In the genomic region with DNA sequence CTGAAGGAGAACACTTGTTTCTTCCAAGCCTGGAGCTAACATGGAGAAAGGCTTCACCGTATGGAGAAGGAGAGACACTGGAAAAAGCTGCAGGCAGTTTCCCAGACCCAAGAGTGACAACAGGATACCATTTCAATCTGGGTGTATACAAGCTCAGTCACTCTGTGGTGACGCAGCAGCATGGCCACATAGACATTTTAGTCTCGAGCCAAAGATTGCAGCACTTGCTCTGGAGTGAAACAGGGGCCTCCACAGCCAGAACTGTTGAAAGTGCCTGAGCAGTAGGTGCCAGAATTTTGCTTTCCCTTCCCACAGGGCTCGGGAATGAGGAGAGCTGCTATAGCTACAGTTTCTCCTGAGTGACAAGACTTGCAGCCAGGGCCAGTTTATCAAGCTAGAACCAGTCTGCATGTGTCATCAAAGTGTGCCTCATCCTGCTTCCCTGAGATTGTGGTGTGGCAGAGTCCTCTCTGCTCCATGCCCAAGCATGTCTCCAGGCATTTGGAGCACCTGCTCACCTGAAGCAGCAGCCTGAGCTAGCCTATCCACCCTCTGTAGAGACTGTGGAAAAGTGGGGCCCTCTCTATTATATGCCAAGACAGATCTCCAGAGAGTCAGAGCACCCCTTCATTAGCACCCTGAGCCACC, we compare ENCODE assay signal across 20 cellular contexts.
DNase-seq lines count a peak whose midpoint lies in the region; ATAC-seq lines count a peak whose summit lies in the region.
"Had no signal": no experiment of that assay in that cellular context is flagged by ENCODE, and none has a peak within 500 bp of the region (broad histone marks: within the 10 kb centered on the region; RNA-seq: fewer than 3 reads in every experiment).

No MANE protein-coding gene starts in this region.

- H3K4me1 ChIP-seq in aorta (ENCODE audit: control insufficient read depth in 1 of 2, insufficient read depth in 2 of 2, low read length in 2 of 2), result no peaks in the 10 kb centered on the region
- H3K4me1 ChIP-seq: BLaER1 treated with 17β-estradiol and CSF1 and Interleukin-3, amounts not matched to agents 10 nM and 100 nM; Peyer's patch had no signal

- H3K4me3 ChIP-seq in aorta (ENCODE audit: low read length in 2 of 2), result no peak overlapping the region
- H3K4me3 ChIP-seq: BLaER1 treated with 17β-estradiol and CSF1 and Interleukin-3, amounts not matched to agents 10 nM and 100 nM; GM12878; Peyer's patch had no signal

- no peaks in the 10 kb centered on the region for H3K27me3 Mint-ChIP-seq in activated T-helper 1 cell treated with anti-CD3 and anti-CD28 coated beads, Interleukin-12 subunit alpha, Interleukin-12 subunit beta, Interleukin-2, Interleukin-4 antibody, amounts not matched to agents 30 ng/mL and 10 ng/mL and 1 ng/mL, durations not matched to agents 14 hours and 24 hours and 36 hours (ENCODE audit: insufficient read depth)
- H3K27me3 Mint-ChIP-seq: CD8-positive, alpha-beta memory T cell had no signal

- ATAC-seq in Right ventricle myocardium inferior (peak; percentile 52), Right ventricle myocardium superior (ENCODE audit: poor library complexity) (no peak), aorta (ENCODE audit: low FRiP score) (peak; percentile 50), sciatic nerve (no peak)
- ATAC-seq: GM12878 had no signal

- H3K9me3 ChIP-seq in aorta (ENCODE audit: control insufficient read depth, low read length), result no peaks in the 10 kb centered on the region
- H3K9me3 ChIP-seq: BLaER1 treated with 17β-estradiol and CSF1 and Interleukin-3, amounts not matched to agents 10 nM and 100 nM; Peyer's patch had no signal

- no peaks in the 10 kb centered on the region for H3K9me3 Mint-ChIP-seq in activated T-helper 1 cell treated with anti-CD3 and anti-CD28 coated beads, Interleukin-12 subunit alpha, Interleukin-12 subunit beta, Interleukin-2, Interleukin-4 antibody, amounts not matched to agents 30 ng/mL and 10 ng/mL and 1 ng/mL, durations not matched to agents 14 hours and 24 hours and 36 hours

- no peaks in the 10 kb centered on the region for H3K36me3 Mint-ChIP-seq in activated T-helper 1 cell treated with anti-CD3 and anti-CD28 coated beads, Interleukin-12 subunit alpha, Interleukin-12 subunit beta, Interleukin-2, Interleukin-4 antibody, amounts not matched to agents 30 ng/mL and 10 ng/mL and 1 ng/mL, durations not matched to agents 14 hours and 24 hours and 36 hours (ENCODE audit: low read depth)
- H3K36me3 Mint-ChIP-seq: CD8-positive, alpha-beta memory T cell had no signal

- no peak overlapping the region for H3K4me3 Mint-ChIP-seq in activated T-helper 1 cell treated with anti-CD3 and anti-CD28 coated beads, Interleukin-12 subunit alpha, Interleukin-12 subunit beta, Interleukin-2, Interleukin-4 antibody, amounts not matched to agents 30 ng/mL and 10 ng/mL and 1 ng/mL, durations not matched to agents 14 hours and 24 hours and 36 hours
- H3K4me3 Mint-ChIP-seq: CD8-positive, alpha-beta memory T cell had no signal

- no peaks in the 10 kb centered on the region for H3K27me3 ChIP-seq in aorta (ENCODE audit: control insufficient read depth in 1 of 2, insufficient read depth in 2 of 2, low read length in 1 of 2)
- H3K27me3 ChIP-seq: BLaER1 treated with 17β-estradiol and CSF1 and Interleukin-3, amounts not matched to agents 10 nM and 100 nM; Peyer's patch had no signal

- 50 to 57% methylated on average over 4 of the region's 4 CpGs for WGBS in aorta, 2 donors

- no peaks in the 10 kb centered on the region for H3K4me1 Mint-ChIP-seq in activated T-helper 1 cell treated with anti-CD3 and anti-CD28 coated beads, Interleukin-12 subunit alpha, Interleukin-12 subunit beta, Interleukin-2, Interleukin-4 antibody, amounts not matched to agents 30 ng/mL and 10 ng/mL and 1 ng/mL, durations not matched to agents 14 hours and 24 hours and 36 hours (ENCODE audit: low read depth)
- H3K4me1 Mint-ChIP-seq: CD8-positive, alpha-beta memory T cell had no signal

- no peak overlapping the region for H3K27ac ChIP-seq in epithelial cell of prostate
- no peak overlapping the region for H3K27ac ChIP-seq in aorta (ENCODE audit: low read depth in 1 of 2, low read length in 2 of 2)
- H3K27ac ChIP-seq: BLaER1 treated with 17β-estradiol and CSF1 and Interleukin-3, amounts not matched to agents 10 nM and 100 nM; Peyer's patch had no signal

- H3K27ac Mint-ChIP-seq in activated T-helper 1 cell treated with anti-CD3 and anti-CD28 coated beads, Interleukin-12 subunit alpha, Interleukin-12 subunit beta, Interleukin-2, Interleukin-4 antibody, amounts not matched to agents 30 ng/mL and 10 ng/mL and 1 ng/mL, durations not matched to agents 14 hours and 24 hours and 36 hours, result no peak overlapping the region
- H3K27ac Mint-ChIP-seq: CD8-positive, alpha-beta memory T cell had no signal

- H3K36me3 ChIP-seq in aorta (ENCODE audit: control insufficient read depth in 1 of 2, insufficient read depth in 2 of 2, low read length in 1 of 2), result no peaks in the 10 kb centered on the region
- H3K36me3 ChIP-seq: BLaER1 treated with 17β-estradiol and CSF1 and Interleukin-3, amounts not matched to agents 10 nM and 100 nM; Peyer's patch had no signal

- DNase-seq in Right ventricle myocardium inferior (ENCODE audit: missing footprints) (no peak), Right ventricle myocardium superior (no peak), RKO (ENCODE audit: low spot score) (peak; percentile 19), epithelial cell of prostate (ENCODE audit: low read depth, low spot score) (peak; percentile 70), aorta (no peak), GM19238 (ENCODE audit: insufficient read length, low spot score) (no peak), sciatic nerve (ENCODE audit: low spot score) (no peak)
- no peak for DNase-seq in activated T-helper 1 cell treated with anti-CD3 and anti-CD28 coated beads, Interleukin-12 subunit alpha, Interleukin-12 subunit beta, Interleukin-2, Interleukin-4 antibody, amounts not matched to agents 30 ng/mL and 10 ng/mL and 1 ng/mL, durations not matched to agents 14 hours and 24 hours and 36 hours (ENCODE audit: low spot score)
- DNase-seq: CD8-positive, alpha-beta memory T cell; DND-41; GDM1; H7; IMR-90; NCI-H1105; NCI-H1694; NCI-H510A treated with DMSO at 0.1 percent for 48 hours; SIG-M5 had no signal

- intact Hi-C loops in Right ventricle myocardium inferior (cut with DNase I) (no loop called here), Right ventricle myocardium superior (cut with DNase I) (no loop called here), aorta (cut with DNase I) (no loop called here), sciatic nerve (cut with DNase I) (no loop called here)
- intact Hi-C loops in activated T-helper 1 cell treated with anti-CD3 and anti-CD28 coated beads, Interleukin-12 subunit alpha, Interleukin-12 subunit beta, Interleukin-2, Interleukin-4 antibody, amounts not matched to agents 30 ng/mL and 10 ng/mL and 1 ng/mL, durations not matched to agents 14 hours and 24 hours and 36 hours (cut with micrococcal nuclease), result no loop called here

Comparison
In these comparisons a context has a peak if more than half of its experiments do, and no peak if none do; other contexts are left out.
1. ATAC-seq: peak in Right ventricle myocardium inferior (single experiment) and aorta (single experiment); none in Right ventricle myocardium superior (single experiment) and sciatic nerve (single experiment).
2. DNase-seq: peak in RKO (single experiment) and epithelial cell of prostate (single experiment); none in Right ventricle myocardium inferior (single experiment), Right ventricle myocardium superior (single experiment), aorta (0 of 2), GM19238 (single experiment), sciatic nerve (single experiment) and activated T-helper 1 cell treated with anti-CD3 and anti-CD28 coated beads, Interleukin-12 subunit alpha, Interleukin-12 subunit beta, Interleukin-2, Interleukin-4 antibody, amounts not matched to agents 30 ng/mL and 10 ng/mL and 1 ng/mL, durations not matched to agents 14 hours and 24 hours and 36 hours (single experiment).